Comparison of ENCODE assay signal across 1 cellular context in genomic region chr14:95516554-95517209, GRCh38.
TF ChIP-seq lines count a peak whose summit lies in the region.

Gene SYNE3, minus strand, starts transcription at chr14:95516650. Its CDS starts 40,829 bp downstream, at chr14:95475821.

TF ChIP-seq in IMR-90, 13 proteins besides CTCF, POLR2A, EP300 and RAD21 (continued from another document):
- no peak for TF ChIP-seq USF2 (IDR thresholded peaks at IDR 0.05; ENCODE audit: low read depth, low read length)
- no peak for TF ChIP-seq ELK1 (IDR thresholded peaks at IDR 0.05; ENCODE audit: borderline replicate concordance, low read depth, low read length)
- no peak for TF ChIP-seq NFE2L2 (IDR thresholded peaks at IDR 0.05; ENCODE audit: low read depth, low read length)
